Comparison of ENCODE assay signal across 25 cellular contexts in the genomic region with DNA sequence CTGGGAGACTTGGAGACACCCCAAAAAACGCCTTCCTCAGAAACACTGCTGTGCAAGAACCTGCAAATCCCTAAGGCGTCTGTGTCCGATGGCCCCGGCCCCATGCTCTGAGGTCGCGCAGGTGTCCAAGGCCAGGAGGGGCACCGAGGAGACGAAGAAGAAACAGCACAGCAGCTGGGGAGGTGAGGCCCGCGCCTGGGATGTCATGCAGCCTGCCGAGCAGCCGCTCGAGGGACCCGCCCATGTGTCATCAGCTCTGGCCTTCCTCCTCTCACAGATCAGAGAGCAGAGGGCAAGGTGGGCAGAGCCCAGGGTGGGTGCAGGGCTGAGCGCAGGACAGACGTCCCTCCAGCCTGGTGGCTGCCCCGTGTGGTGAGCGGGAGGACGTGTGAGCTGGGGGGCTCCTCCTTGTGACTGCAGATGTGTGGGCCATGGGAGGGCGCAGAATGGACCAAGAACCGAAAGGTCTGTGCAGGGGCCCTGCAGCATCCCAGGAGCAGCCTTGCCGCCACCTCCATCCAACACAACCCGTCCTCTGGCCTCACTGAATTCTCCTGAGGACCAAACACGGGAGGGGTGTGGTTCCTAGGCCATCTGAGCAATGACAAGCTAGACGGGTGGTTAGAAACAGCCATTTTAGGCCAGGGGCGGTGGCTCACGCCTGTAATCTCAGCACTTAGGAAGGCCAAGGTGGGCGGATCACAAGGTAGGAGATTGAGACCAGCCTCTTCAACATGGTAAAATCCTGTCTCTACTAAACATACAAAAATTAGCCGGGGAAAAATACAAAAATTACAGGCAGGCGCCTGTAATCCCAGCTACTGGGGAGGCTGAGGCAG. TPM values are rescaled to one million over a fixed set of nuclear protein-coding genes. Genes with fewer than 3 reads are reported as not detected.
DNase-seq lines count a peak whose midpoint lies in the region; ATAC-seq and TF ChIP-seq lines count a peak whose summit lies in the region.
"Had no signal": no experiment of that assay in that cellular context is flagged by ENCODE, and none has a peak within 500 bp of the region (broad histone marks: within the 10 kb centered on the region; RNA-seq: fewer than 3 reads in every experiment).

No MANE protein-coding gene starts in this region.

- TF ChIP-seq CTCF in GM23338 (conservative IDR thresholded peaks at IDR 0.05; ENCODE audit: low read depth in 2 of 2) (no peak), RWPE1 (conservative IDR thresholded peaks at IDR 0.05; ENCODE audit: low read depth) (no peak), esophagus squamous epithelium (IDR thresholded peaks at IDR 0.05) (no peak), neural progenitor cell (IDR thresholded peaks at IDR 0.05) (no peak), GM10248 (IDR thresholded peaks at IDR 0.05; ENCODE audit: control extremely low read depth, extremely low read depth, low read depth, missing control alignments) (no peak)

- H3K4me1 Mint-ChIP-seq in GM23338 (peaks cover 5% of the 10 kb centered on the region), neural progenitor cell (peaks cover 32% of the 10 kb centered on the region)
- H3K4me1 Mint-ChIP-seq: CD4-positive, alpha-beta memory T cell had no signal

- H3K36me3 Mint-ChIP-seq in GM23338 (ENCODE audit: low read depth) (peaks cover 12% of the 10 kb centered on the region), neural progenitor cell (no peaks in the 10 kb centered on the region)
- H3K36me3 Mint-ChIP-seq: CD4-positive, alpha-beta memory T cell had no signal

- H3K4me1 ChIP-seq in GM23338 (ENCODE audit: insufficient read depth) (no peaks in the 10 kb centered on the region), esophagus squamous epithelium (peaks cover 10 to 32% (median 12%) of the 10 kb centered on the region in 3 donors), neural progenitor cell (peaks cover 7% of the 10 kb centered on the region)

- H3K4me3 Mint-ChIP-seq in GM23338 (no peak overlapping the region), neural progenitor cell (no peak overlapping the region)
- H3K4me3 Mint-ChIP-seq: CD4-positive, alpha-beta memory T cell; H9 had no signal

- no peak overlapping the region for H3K4me2 ChIP-seq in GM23338
- H3K4me2 ChIP-seq in neural progenitor cell: no peak overlapping the region

- no peak overlapping the region for H3K4me3 ChIP-seq in GM23338
- no peak overlapping the region for H3K4me3 ChIP-seq in esophagus squamous epithelium
- H3K4me3 ChIP-seq in neural progenitor cell: no peak overlapping the region
- H3K4me3 ChIP-seq: GM12878, K562, SJCRH30 had no signal

- no peak overlapping the region; the same call in 1 of the 2 replicates for H3K27ac Mint-ChIP-seq in GM23338
- H3K27ac Mint-ChIP-seq in neural progenitor cell: peak overlapping the region; percentile 94

- H4K20me1 ChIP-seq in GM23338 (replicated peaks; ENCODE audit: insufficient read depth) (no peaks in the 10 kb centered on the region; the same call in 1 of the 2 replicates), neural progenitor cell (ENCODE audit: low read depth) (peaks cover 20% of the 10 kb centered on the region)

- POLR2A ChIA-PET in RWPE1 (lab: Yijun Ruan, JAX; ENCODE audit: low non-redundant PET): no interaction called here
- POLR2A ChIA-PET in GM10248 (lab: Yijun Ruan, JAX): no interaction called here

- peaks cover 13% of the 10 kb centered on the region for H3K27me3 Mint-ChIP-seq in GM23338 (ENCODE audit: insufficient read depth, low read depth, poor library complexity)
- peaks cover 11% of the 10 kb centered on the region for H3K27me3 Mint-ChIP-seq in neural progenitor cell (ENCODE audit: insufficient read depth, low read depth)
- H3K27me3 Mint-ChIP-seq: CD4-positive, alpha-beta memory T cell had no signal

- 87 to 100% methylated on average over 4 to 19 of the region's 30 CpGs for WGBS in esophagus squamous epithelium, 2 donors

- H3F3A ChIP-seq in GM23338 (replicated peaks; ENCODE audit: low read depth) (peaks cover 8% of the 10 kb centered on the region), neural progenitor cell (ENCODE audit: low read depth) (peaks cover 11% of the 10 kb centered on the region)

- H3K27ac ChIP-seq in GM23338 (ENCODE audit: low read depth): no peak overlapping the region
- H3K27ac ChIP-seq in RWPE1: peak overlapping the region; percentile 83
- H3K27ac ChIP-seq in esophagus squamous epithelium: peak overlapping the region in 3 of 4 donors; percentile 11 to 66 (median 42)
- H3K27ac ChIP-seq in neural progenitor cell: no peak overlapping the region
- H3K27ac ChIP-seq: SJCRH30 had no signal

- H3K27me3 ChIP-seq in GM23338 (ENCODE audit: insufficient read depth): no peaks in the 10 kb centered on the region
- H3K27me3 ChIP-seq in esophagus squamous epithelium: no peaks in the 10 kb centered on the region
- H3K27me3 ChIP-seq in neural progenitor cell: no peaks in the 10 kb centered on the region
- H3K27me3 ChIP-seq: SJCRH30 had no signal

- H3K36me3 ChIP-seq in GM23338 (ENCODE audit: insufficient read depth) (no peaks in the 10 kb centered on the region), esophagus squamous epithelium (no peaks in the 10 kb centered on the region), neural progenitor cell (no peaks in the 10 kb centered on the region)
- H3K36me3 ChIP-seq: SJCRH30 had no signal

- intact Hi-C loops in esophagus squamous epithelium (cut with DNase I): no loop called here

- CTCF ChIA-PET in RWPE1 (lab: Yijun Ruan, JAX): interaction anchor here (0.6 to 2.7 kb wide), 5 partner anchors 9 to 121 kb away, joined by 3 to 16 read pairs (median 7); no protein-coding TSS in a partner anchor
- CTCF ChIA-PET in GM10248 (lab: Yijun Ruan, JAX): interaction anchor here (0.7 to 2.3 kb wide), 2 partner anchors 9 to 101 kb away, joined by 3 to 14 read pairs; no protein-coding TSS in a partner anchor

- DNase-seq in GM23338 (ENCODE audit: low spot score) (no peak), RWPE1 (ENCODE audit: low spot score) (no peak), esophagus squamous epithelium (lab: John Stamatoyannopoulos, UW) (no peak), neural progenitor cell (ENCODE audit: low spot score) (no peak), GM10248 (ENCODE audit: extremely low spot score) (no peak)
- DNase-seq in activated CD4-positive, CD25-positive, alpha-beta regulatory T cell (lab: John Stamatoyannopoulos, UW): no peak
- DNase-seq: C1 segment of cervical spinal cord; CD4-positive, alpha-beta memory T cell; COR-L47; H9; MV-4-11; NCI-H1105; NCI-H1436 treated with DMSO at 0.1 percent for 48 hours; NCI-H187 treated with DMSO at 0.1 percent for 48 hours; NCI-H2107; NCI-H524; NCI-H748 treated with DMSO at 0.1 percent for 48 hours; SJCRH30 had no signal

- no peaks in the 10 kb centered on the region for H3K9me2 ChIP-seq in GM23338 (ENCODE audit: insufficient read depth)

- peaks cover 13% of the 10 kb centered on the region for H3K9me3 Mint-ChIP-seq in GM23338
- peaks cover 3% of the 10 kb centered on the region for H3K9me3 Mint-ChIP-seq in neural progenitor cell
- H3K9me3 Mint-ChIP-seq: CD4-positive, alpha-beta memory T cell had no signal

- H3K79me2 ChIP-seq in GM23338 (replicated peaks; ENCODE audit: insufficient read depth) (peaks cover 15% of the 10 kb centered on the region; the same call in 1 of the 2 replicates), neural progenitor cell (ENCODE audit: low read depth) (peaks cover 3% of the 10 kb centered on the region)

- H3K9me3 ChIP-seq in esophagus squamous epithelium: no peaks in the 10 kb centered on the region
- H3K9me3 ChIP-seq in neural progenitor cell (ENCODE audit: low read depth): no peaks in the 10 kb centered on the region
- H3K9me3 ChIP-seq: SJCRH30 had no signal

- ATAC-seq in GM23338 (peak; percentile 21; the same call in 2 of the 3 replicates), GM21737 (IDR thresholded peaks at IDR 0.05; ENCODE audit: unreplicated experiment) (no peak), GM18870 (IDR thresholded peaks at IDR 0.05; ENCODE audit: unreplicated experiment) (no peak)
- ATAC-seq: GM12878, K562, Right ventricle myocardium inferior, SK-N-SH treated with all-trans-retinoic acid at 6 μM for 48 hours had no signal

- H3K9ac ChIP-seq in neural progenitor cell: no peak overlapping the region

- H2AFZ ChIP-seq in GM23338 (no peak overlapping the region), neural progenitor cell (replicated peaks) (no peak overlapping the region)

- no peak for TF ChIP-seq POLR2A in esophagus squamous epithelium (IDR thresholded peaks at IDR 0.05)

TF ChIP-seq in GM23338, 12 proteins besides CTCF, POLR2A, EP300 and RAD21 (continues in another document):
- TF ChIP-seq CREB1 (CRISPR knock-in tag; IDR thresholded peaks at IDR 0.05; ENCODE audit: low read depth) (no peak), EZH2 (IDR thresholded peaks at IDR 0.05; ENCODE audit: low read depth, unreplicated experiment) (no peak)

RNA-seq across cellular contexts. Expression of a gene that starts 13.1 kb away (rescaled TPM):
- total RNA-seq in GM23338 (2014; rRNA removed; shearing (Covaris generic)): 2.8 TPM in 1 of 2 replicates, not detected in the other
- polyA plus RNA-seq in GM23338 (2016; fragmentation: Nextera tagmentation; extraction: Ambion mirVana): 0.42 and 0.89 TPM in 2 replicates
- total RNA-seq in esophagus squamous epithelium (1 to 10 TPM in 3 of 4 donors, under 1 TPM in 1; 0.87 to 2.3 (median 1.5) TPM), neural progenitor cell (ENCODE audit: low replicate concordance) (1.2 and 1.3 TPM in 2 replicates)
- total RNA-seq: CD4-positive, alpha-beta memory T cell; H9; SJCRH30 had no signal
- polyA plus RNA-seq: CD4-positive, alpha-beta memory T cell had no signal

RNA-seq across cellular contexts. Expression of a gene that starts 30.5 kb away (rescaled TPM):
- 0.16 and 0.28 TPM in 2 replicates for total RNA-seq in GM23338 (2014; rRNA removed; shearing (Covaris generic))
- polyA plus RNA-seq in GM23338 (2016; fragmentation: Nextera tagmentation; extraction: Ambion mirVana): 0.37 TPM in 1 of 2 replicates, not detected in the other
- total RNA-seq in esophagus squamous epithelium: 10 to 100 TPM in 1 of 4 donors, 1 to 10 TPM in 3; 1.1 to 12.8 (median 3.5) TPM
- total RNA-seq in neural progenitor cell (ENCODE audit: low replicate concordance): 0.79 and 3.5 TPM in 2 replicates
- total RNA-seq: MCF 10A had no signal

Comparison
In these comparisons a context has a peak if more than half of its experiments do, and no peak if none do; other contexts are left out.
1. H3K27ac ChIP-seq: peak in RWPE1 (single experiment) and esophagus squamous epithelium (3 of 4); none in GM23338 (single experiment) and neural progenitor cell (single experiment).